Comparison of ENCODE assay signal across 20 cellular contexts in the genomic region with DNA sequence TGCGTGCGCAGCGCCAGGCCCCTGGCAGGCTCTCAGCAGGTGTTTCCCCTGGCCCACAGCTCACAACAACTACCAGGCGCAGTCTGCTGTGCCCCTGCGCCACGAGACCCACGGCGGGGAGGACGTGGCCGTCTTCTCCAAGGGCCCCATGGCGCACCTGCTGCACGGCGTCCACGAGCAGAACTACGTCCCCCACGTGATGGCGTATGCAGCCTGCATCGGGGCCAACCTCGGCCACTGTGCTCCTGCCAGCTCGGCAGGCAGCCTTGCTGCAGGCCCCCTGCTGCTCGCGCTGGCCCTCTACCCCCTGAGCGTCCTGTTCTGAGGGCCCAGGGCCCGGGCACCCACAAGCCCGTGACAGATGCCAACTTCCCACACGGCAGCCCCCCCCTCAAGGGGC.
"Had no signal": no experiment of that assay in that cellular context is flagged by ENCODE, and none has a peak within 500 bp of the region (broad histone marks: within the 10 kb centered on the region; RNA-seq: fewer than 3 reads in every experiment).

No MANE protein-coding gene starts in this region.

- DNase-seq: Karpas-422, KG1, MG63, NCI-H1092 treated with DMSO at 0.1 percent for 48 hours, NCI-H1436, NCI-H187, NCI-H2029, NCI-H2081 treated with DMSO at 0.1 percent for 48 hours, NCI-H2171, NCI-H226, NCI-H446, NCI-H510A, NCI-H524 treated with DMSO at 0.1 percent for 48 hours, NCI-H69, NCI-H774, RPMI8226, SHP77, SK-N-SH, SW 1271 had no signal

- H3K9me3 ChIP-seq: MG63, SK-N-SH had no signal

- H3K27me3 ChIP-seq: MG63 had no signal

- H3K4me2 ChIP-seq: SK-N-SH had no signal

- H3K4me3 ChIP-seq: MG63 had no signal

- H3K36me3 ChIP-seq: MG63 had no signal

- H3K9ac ChIP-seq: SK-N-SH had no signal

- FAIRE-seq: RCC 7860 had no signal
